ENCODE assay signal across 19 cellular contexts in genomic region chr3:64584193-64584592, GRCh38.
A peak's percentile ranks its signal among the peaks of the same experiment; 100 is the strongest.
DNase-seq lines count a peak whose midpoint lies in the region; ATAC-seq, FAIRE-seq and TF ChIP-seq lines count a peak whose summit lies in the region.
"Had no signal": no experiment of that assay in that cellular context is flagged by ENCODE, and none has a peak within 500 bp of the region (broad histone marks: within the 10 kb centered on the region; RNA-seq: fewer than 3 reads in every experiment).

No MANE protein-coding gene starts in this region.

- FAIRE-seq in endometrium (lab: Jason Lieb, UNC), result peak; percentile 96
- FAIRE-seq: A204.1 had no signal

- no peaks in the 10 kb centered on the region for H3K9me3 ChIP-seq in heart right ventricle
- H3K9me3 ChIP-seq: SJSA1 had no signal

- peaks cover 62% of the 10 kb centered on the region for H3K4me1 Mint-ChIP-seq in nephron progenitor cell

- DNase-seq in AG10803 (ENCODE audit: low read depth), result peak; percentile 21
- DNase-seq in heart right ventricle, result peak in 1 of 2 donors; percentile 20
- no peak for DNase-seq in nephron progenitor cell
- DNase-seq in NCI-H510A treated with DMSO at 0.1 percent for 48 hours (lab: John Stamatoyannopoulos, UW), result no peak
- DNase-seq in NCI-H1105 (lab: John Stamatoyannopoulos, UW), result no peak
- DNase-seq in AG08395 (ENCODE audit: low spot score), result no peak
- DNase-seq: Calu3; CD4-positive, alpha-beta T cell; DMS53; H9; NCI-H1105 treated with DMSO at 0.1 percent for 48 hours; NCI-H1930; NCI-H446; NK-92 treated with Interleukin-12 subunit alpha and Interleukin-12 subunit beta, amount 100 ng/mL, for 24 hours had no signal

- H3K4me1 ChIP-seq in heart right ventricle, result peaks cover 0 to 24% (median 0%) of the 10 kb centered on the region in 9 donors

- no peak for TF ChIP-seq CTCF in AG10803 (conservative IDR thresholded peaks at IDR 0.05; ENCODE audit: low read length)
- TF ChIP-seq CTCF in heart right ventricle (IDR thresholded peaks at IDR 0.05), result no peak
- TF ChIP-seq CTCF in nephron progenitor cell (IDR thresholded peaks at IDR 0.05), result no peak

- peak overlapping the region; percentile 77 for H3K27ac Mint-ChIP-seq in nephron progenitor cell
- H3K27ac Mint-ChIP-seq: CD4-positive, alpha-beta T cell had no signal

- peaks cover 15% of the 10 kb centered on the region for H3K36me3 Mint-ChIP-seq in nephron progenitor cell (ENCODE audit: low read depth)

- no peak overlapping the region for H3K4me3 Mint-ChIP-seq in nephron progenitor cell
- H3K4me3 Mint-ChIP-seq: CD4-positive, alpha-beta T cell; H9 had no signal

- H3K36me3 ChIP-seq in heart right ventricle, result peaks cover 0 to 28% (median 0%) of the 10 kb centered on the region in 9 donors
- H3K36me3 ChIP-seq: SJSA1 had no signal

- intact Hi-C loops in heart right ventricle (cut with DNase I), result no loop called here

- peaks cover 3% of the 10 kb centered on the region for H3K27me3 Mint-ChIP-seq in nephron progenitor cell (ENCODE audit: low read depth, poor library complexity)
- H3K27me3 Mint-ChIP-seq: CD4-positive, alpha-beta T cell had no signal

- ATAC-seq in heart right ventricle (peak in 7 of 8 donors; percentile 41 to 75 (median 44)), HG03442 (IDR thresholded peaks at IDR 0.05; ENCODE audit: unreplicated experiment) (no peak)

- peak overlapping the region in 3 of 10 donors; percentile 13 to 45 (median 27) for H3K27ac ChIP-seq in heart right ventricle
- H3K27ac ChIP-seq: RWPE1, SJSA1 had no signal

- WGBS in heart right ventricle, 2 donors, result 40 to 68% methylated on average over 1 of the region's 1 CpG

- H3K4me3 ChIP-seq in AG10803 (ENCODE audit: low read length), result no peak overlapping the region
- H3K4me3 ChIP-seq in heart right ventricle, result no peak overlapping the region
- H3K4me3 ChIP-seq: SJSA1 had no signal

- no peaks in the 10 kb centered on the region for H3K27me3 ChIP-seq in heart right ventricle
- H3K27me3 ChIP-seq: SJSA1 had no signal

- no peaks in the 10 kb centered on the region for H3K9me3 Mint-ChIP-seq in nephron progenitor cell
- H3K9me3 Mint-ChIP-seq: CD4-positive, alpha-beta T cell; H9 had no signal
